8 cellular contexts compared by ENCODE assay signal in the genomic region with DNA sequence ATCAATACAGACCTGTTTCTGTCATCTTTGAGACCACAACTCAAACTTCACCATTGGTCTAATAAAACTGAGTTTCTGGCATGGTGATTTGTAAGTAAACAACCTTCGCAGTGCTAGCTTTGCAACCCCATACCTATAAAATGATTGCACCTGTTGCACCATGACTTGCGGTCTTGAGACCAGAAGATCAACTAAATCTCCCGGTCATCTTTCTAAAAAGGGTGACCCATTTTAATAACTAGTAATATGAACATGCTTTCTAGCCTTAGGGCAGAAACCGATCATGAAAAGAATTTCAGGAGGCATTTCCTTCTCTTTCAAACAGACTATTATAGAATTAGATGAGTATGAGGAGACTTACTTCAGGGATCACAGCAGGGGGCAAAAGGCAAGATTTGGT.
"Had no signal": no experiment of that assay in that cellular context is flagged by ENCODE, and none has a peak within 500 bp of the region (broad histone marks: within the 10 kb centered on the region; RNA-seq: fewer than 3 reads in every experiment).

No MANE protein-coding gene starts in this region.

- H3K4me1 ChIP-seq: HAP-1 had no signal

- H3K27me3 Mint-ChIP-seq: IgD-negative memory B cell had no signal

- H3K4me3 Mint-ChIP-seq: IgD-negative memory B cell had no signal

- H3K27ac Mint-ChIP-seq: IgD-negative memory B cell had no signal

- H3K4me1 Mint-ChIP-seq: IgD-negative memory B cell had no signal

- H2AFZ ChIP-seq: GM23248 had no signal

- H3K36me3 Mint-ChIP-seq: IgD-negative memory B cell had no signal

- ATAC-seq: HCT116, HepG2 had no signal

- H3K9me3 ChIP-seq: HAP-1 had no signal

- H3K36me3 ChIP-seq: HAP-1 had no signal

- H3K4me3 ChIP-seq: GM23248, HAP-1 had no signal

- H3K4me2 ChIP-seq: KMS-11 had no signal

- H3K27ac ChIP-seq: GM23248, KMS-11 had no signal

- DNase-seq: GM23248, H7, KBM-7 had no signal
